Comparison of ENCODE assay signal across 1 cellular context in the genomic region with DNA sequence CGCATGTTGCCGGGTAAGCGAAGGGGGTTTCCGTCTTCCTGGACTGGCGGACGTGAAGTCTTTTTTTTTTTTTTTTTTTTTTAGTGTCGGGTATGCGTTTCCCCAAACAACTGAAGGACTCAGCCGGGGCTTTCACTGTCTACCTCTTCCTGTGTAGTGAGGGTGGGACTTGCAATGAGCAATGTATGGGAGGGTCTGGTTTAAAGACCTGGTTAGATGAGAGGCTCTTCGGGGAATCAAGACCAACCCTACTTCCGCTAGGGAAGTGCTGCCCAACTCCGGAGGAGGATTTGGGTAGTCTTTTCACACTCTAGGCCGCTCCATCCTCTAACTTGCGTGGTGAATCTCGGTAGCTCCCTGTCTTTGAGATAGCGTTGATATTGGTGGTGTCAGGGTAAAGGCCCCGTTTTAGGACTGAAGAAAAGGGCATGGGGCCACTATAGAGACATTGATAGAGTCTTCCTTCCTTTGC.
TF ChIP-seq lines count a peak whose summit lies in the region.

No MANE protein-coding gene starts in this region.

TF ChIP-seq in HEK293, 187 proteins besides CTCF, POLR2A, EP300 and RAD21 (continued from another document):
- TF ChIP-seq, protein P1, sequence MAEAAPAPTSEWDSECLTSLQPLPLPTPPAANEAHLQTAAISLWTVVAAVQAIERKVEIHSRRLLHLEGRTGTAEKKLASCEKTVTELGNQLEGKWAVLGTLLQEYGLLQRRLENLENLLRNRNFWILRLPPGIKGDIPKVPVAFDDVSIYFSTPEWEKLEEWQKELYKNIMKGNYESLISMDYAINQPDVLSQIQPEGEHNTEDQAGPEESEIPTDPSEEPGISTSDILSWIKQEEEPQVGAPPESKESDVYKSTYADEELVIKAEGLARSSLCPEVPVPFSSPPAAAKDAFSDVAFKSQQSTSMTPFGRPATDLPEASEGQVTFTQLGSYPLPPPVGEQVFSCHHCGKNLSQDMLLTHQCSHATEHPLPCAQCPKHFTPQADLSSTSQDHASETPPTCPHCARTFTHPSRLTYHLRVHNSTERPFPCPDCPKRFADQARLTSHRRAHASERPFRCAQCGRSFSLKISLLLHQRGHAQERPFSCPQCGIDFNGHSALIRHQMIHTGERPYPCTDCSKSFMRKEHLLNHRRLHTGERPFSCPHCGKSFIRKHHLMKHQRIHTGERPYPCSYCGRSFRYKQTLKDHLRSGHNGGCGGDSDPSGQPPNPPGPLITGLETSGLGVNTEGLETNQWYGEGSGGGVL (tag by site-specific recombination; IDR thresholded peaks at IDR 0.05) = no peak
- no peak for TF ChIP-seq KLF7 (tag by site-specific recombination; IDR thresholded peaks at IDR 0.05; ENCODE audit: borderline replicate concordance)
- TF ChIP-seq ZNF292 (tag by site-specific recombination; IDR thresholded peaks at IDR 0.05; ENCODE audit: borderline replicate concordance, low read depth) = no peak
- TF ChIP-seq GLIS1 (tag by site-specific recombination; IDR thresholded peaks at IDR 0.05) = no peak
- TF ChIP-seq ZNF214 (tag by site-specific recombination; IDR thresholded peaks at IDR 0.05; ENCODE audit: borderline replicate concordance) = no peak
- TF ChIP-seq ZBTB1 (tag by site-specific recombination; IDR thresholded peaks at IDR 0.05) = no peak
- TF ChIP-seq, protein P2, sequence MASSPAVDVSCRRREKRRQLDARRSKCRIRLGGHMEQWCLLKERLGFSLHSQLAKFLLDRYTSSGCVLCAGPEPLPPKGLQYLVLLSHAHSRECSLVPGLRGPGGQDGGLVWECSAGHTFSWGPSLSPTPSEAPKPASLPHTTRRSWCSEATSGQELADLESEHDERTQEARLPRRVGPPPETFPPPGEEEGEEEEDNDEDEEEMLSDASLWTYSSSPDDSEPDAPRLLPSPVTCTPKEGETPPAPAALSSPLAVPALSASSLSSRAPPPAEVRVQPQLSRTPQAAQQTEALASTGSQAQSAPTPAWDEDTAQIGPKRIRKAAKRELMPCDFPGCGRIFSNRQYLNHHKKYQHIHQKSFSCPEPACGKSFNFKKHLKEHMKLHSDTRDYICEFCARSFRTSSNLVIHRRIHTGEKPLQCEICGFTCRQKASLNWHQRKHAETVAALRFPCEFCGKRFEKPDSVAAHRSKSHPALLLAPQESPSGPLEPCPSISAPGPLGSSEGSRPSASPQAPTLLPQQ (tag by site-specific recombination; IDR thresholded peaks at IDR 0.05) = no peak
- no peak for TF ChIP-seq KLF8 (tag by site-specific recombination; IDR thresholded peaks at IDR 0.05)
- TF ChIP-seq ZNF629 (tag by site-specific recombination; IDR thresholded peaks at IDR 0.05) = no peak
- no peak for TF ChIP-seq ZNF626 (tag by site-specific recombination; IDR thresholded peaks at IDR 0.05)
- TF ChIP-seq ZNF513 (tag by site-specific recombination; IDR thresholded peaks at IDR 0.05) = no peak
- TF ChIP-seq ZNF157 (tag by site-specific recombination; IDR thresholded peaks at IDR 0.05) = no peak
- 0 out of 2 replicates have a peak, but pooled peaks have one; percentile 15 for TF ChIP-seq ZNF660 (tag by site-specific recombination; IDR thresholded peaks at IDR 0.05)
- no peak for TF ChIP-seq TCF7L2 (IDR thresholded peaks at IDR 0.05; ENCODE audit: borderline replicate concordance, low read depth, low read length)
- TF ChIP-seq YY1 (tag by site-specific recombination; IDR thresholded peaks at IDR 0.05) = no peak
- TF ChIP-seq ZNF404 (tag by site-specific recombination; IDR thresholded peaks at IDR 0.05) = no peak
- TF ChIP-seq ZNF426 (tag by site-specific recombination; IDR thresholded peaks at IDR 0.05) = no peak
- TF ChIP-seq ZNF610 (tag by site-specific recombination; IDR thresholded peaks at IDR 0.05; ENCODE audit: borderline replicate concordance) = no peak
- TF ChIP-seq BCL11B (tag by site-specific recombination; IDR thresholded peaks at IDR 0.05; ENCODE audit: low read depth) = no peak
- no peak for TF ChIP-seq ZNF133 (tag by site-specific recombination; IDR thresholded peaks at IDR 0.05)
- TF ChIP-seq, protein P3, sequence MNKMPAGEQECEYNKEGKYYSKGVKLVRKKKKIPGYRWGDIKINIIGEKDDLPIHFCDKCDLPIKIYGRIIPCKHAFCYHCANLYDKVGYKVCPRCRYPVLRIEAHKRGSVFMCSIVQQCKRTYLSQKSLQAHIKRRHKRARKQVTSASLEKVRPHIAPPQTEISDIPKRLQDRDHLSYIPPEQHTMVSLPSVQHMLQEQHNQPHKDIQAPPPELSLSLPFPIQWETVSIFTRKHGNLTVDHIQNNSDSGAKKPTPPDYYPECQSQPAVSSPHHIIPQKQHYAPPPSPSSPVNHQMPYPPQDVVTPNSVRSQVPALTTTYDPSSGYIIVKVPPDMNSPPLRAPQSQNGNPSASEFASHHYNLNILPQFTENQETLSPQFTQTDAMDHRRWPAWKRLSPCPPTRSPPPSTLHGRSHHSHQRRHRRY (tag by site-specific recombination; IDR thresholded peaks at IDR 0.05) = no peak
- no peak for TF ChIP-seq ZNF16 (tag by site-specific recombination; IDR thresholded peaks at IDR 0.05; ENCODE audit: low read depth)
- TF ChIP-seq ZNF202 (tag by site-specific recombination; IDR thresholded peaks at IDR 0.05; ENCODE audit: borderline replicate concordance) = no peak
TF ChIP-seq in HEK293: peak in this region for 10.
